ENCODE assay signal across 25 cellular contexts in the genomic region with DNA sequence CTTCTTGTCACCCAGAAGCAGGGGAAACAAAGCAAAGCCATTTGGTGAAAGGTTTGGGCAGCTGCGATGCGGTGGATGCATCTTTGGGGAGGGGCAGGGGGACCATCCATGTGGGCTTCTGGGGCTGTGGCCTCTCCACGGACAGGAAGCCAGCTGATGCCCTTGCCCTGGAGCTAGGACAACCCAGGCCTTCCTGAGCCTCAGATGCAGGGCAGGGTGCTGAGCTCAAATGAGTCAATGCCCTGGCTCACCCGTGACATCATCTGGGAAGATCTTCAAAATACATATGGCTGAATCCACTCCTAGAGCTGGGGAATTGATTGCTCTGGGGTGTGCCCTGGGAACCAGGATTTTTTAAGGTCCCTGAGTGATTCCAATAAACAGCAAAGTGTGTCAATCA.
"Had no signal": no experiment of that assay in that cellular context is flagged by ENCODE, and none has a peak within 500 bp of the region (broad histone marks: within the 10 kb centered on the region; RNA-seq: fewer than 3 reads in every experiment).

No MANE protein-coding gene starts in this region.

- H3K36me3 ChIP-seq: brain microvascular endothelial cell, cardiac muscle cell, SJCRH30 had no signal

- H3K9me2 ChIP-seq: SK-N-SH had no signal

- DNase-seq: activated CD4-positive, alpha-beta memory T cell treated with anti-CD3 and anti-CD28 coated beads for 36 hours; activated CD4-positive, alpha-beta T cell treated with anti-CD3 and anti-CD28 coated beads, Interleukin-2, amount 10 ng/mL, durations not matched to agents 7 days and 5 days; activated CD4-positive, CD25-positive, alpha-beta regulatory T cell; activated gamma-delta T cell treated with Interleukin-2 at 50 U/mL for 16 hours; activated naive CD4-positive, alpha-beta T cell treated with anti-CD3 and anti-CD28 coated beads, Interleukin-2, amount 10 ng/mL, durations not matched to agents 7 days and 5 days; activated naive CD8-positive, alpha-beta T cell treated with anti-CD3 and anti-CD28 coated beads for 36 hours; activated T-cell treated with anti-CD3 and anti-CD28 coated beads, Interleukin-2, amount 50 U/mL, for 72 hours; brain microvascular endothelial cell; NCI-H1105; NCI-H1436; NCI-H1694 treated with DMSO at 0.1 percent for 48 hours; NCI-H2029 treated with DMSO at 0.1 percent for 48 hours; NCI-H345; NCI-H510A treated with DMSO at 0.1 percent for 48 hours; NCI-H69; NK-92 treated with Interleukin-12 subunit alpha and Interleukin-12 subunit beta, amount 100 ng/mL, for 24 hours; OCI-M1; Right ventricle myocardium superior; SJCRH30; SK-N-SH; T-helper 1 cell had no signal

- H3K27me3 ChIP-seq: brain microvascular endothelial cell, cardiac muscle cell had no signal

- H3K9me3 ChIP-seq: SJCRH30, SK-N-SH had no signal

- H3K27ac ChIP-seq: brain microvascular endothelial cell, cardiac muscle cell, RWPE1, SJCRH30, VCaP had no signal

- H3K4me3 ChIP-seq: cardiac muscle cell, SJCRH30 had no signal

- ATAC-seq: activated T-cell treated with anti-CD3 and anti-CD28 coated beads, Interleukin-2, amount 50 U/mL, for 72 hours; Panc1 had no signal

- H3K9ac ChIP-seq: SK-N-SH had no signal

- H3K4me2 ChIP-seq: SK-N-SH had no signal
